21 cellular contexts compared by ENCODE assay signal in genomic region chr6:163867518-163868292, GRCh38.
DNase-seq lines count a peak whose midpoint lies in the region; ATAC-seq, FAIRE-seq and TF ChIP-seq lines count a peak whose summit lies in the region.
"Had no signal": no experiment of that assay in that cellular context is flagged by ENCODE, and none has a peak within 500 bp of the region (broad histone marks: within the 10 kb centered on the region; RNA-seq: fewer than 3 reads in every experiment).

No MANE protein-coding gene starts in this region.

- TF ChIP-seq POLR2A in HepG2 (IDR thresholded peaks at IDR 0.05; ENCODE audit: insufficient read depth in 1 of 2, low read depth in 2 of 2, low read length in 2 of 2) (no peak), right lobe of liver (IDR thresholded peaks at IDR 0.05) (no peak), GM18505 (IDR thresholded peaks at IDR 0.05; ENCODE audit: borderline replicate concordance, extremely low read depth, insufficient read depth, insufficient read length) (no peak)

- intact Hi-C loops in HepG2 (cut with micrococcal nuclease; ENCODE audit: unreplicated experiment) (no loop called here), right lobe of liver (cut with DNase I) (no loop called here)

- H3K79me2 ChIP-seq in HepG2 (ENCODE audit: insufficient read depth, low read length) (no peaks in the 10 kb centered on the region), fibroblast of lung (ENCODE audit: control insufficient read depth, insufficient read depth, low read length) (no peaks in the 10 kb centered on the region)

- BruUV-seq in HepG2 (replicated peaks; lab: Mats Ljungman, UMichigan) = no TSS peak

- TF ChIP-seq RAD21 in HepG2 (CRISPR knock-in tag; IDR thresholded peaks at IDR 0.05) = no peak

- peaks cover 20% of the 10 kb centered on the region for H3K4me1 Mint-ChIP-seq in neural crest cell

- peak overlapping the region; percentile 44 for H3K27ac Mint-ChIP-seq in neural crest cell (ENCODE audit: unreplicated experiment)
- H3K27ac Mint-ChIP-seq: B cell had no signal

- H3K4me3 Mint-ChIP-seq in neural crest cell = no peak overlapping the region
- H3K4me3 Mint-ChIP-seq: B cell had no signal

- TF ChIP-seq CTCF in HepG2 (CRISPR knock-in tag; IDR thresholded peaks at IDR 0.05) = no peak
- TF ChIP-seq CTCF in right lobe of liver (IDR thresholded peaks at IDR 0.05) = no peak
- TF ChIP-seq CTCF in fibroblast of lung (conservative IDR thresholded peaks at IDR 0.05 in 1 of 2, IDR thresholded peaks at IDR 0.05 in 1 of 2; ENCODE audit: low read depth in 1 of 2, low read length in 2 of 2) = no peak
- no peak for TF ChIP-seq CTCF in neural crest cell (conservative IDR thresholded peaks at IDR 0.05)

- H3K4me3 ChIP-seq in HepG2 (replicated peaks in 1 of 3; ENCODE audit: insufficient read depth in 1 of 3, low read depth in 2 of 3, low read length in 3 of 3) (no peak overlapping the region), right lobe of liver (no peak overlapping the region), fibroblast of lung (replicated peaks in 1 of 4; ENCODE audit: control extremely low read depth in 1 of 4, insufficient read depth in 1 of 4, low read depth in 3 of 4, low read length in 4 of 4) (no peak overlapping the region)
- H3K4me3 ChIP-seq: SK-N-MC had no signal

- H3K36me3 ChIP-seq in HepG2 (replicated peaks in 1 of 2; ENCODE audit: control insufficient read depth in 1 of 2, insufficient read depth in 2 of 2, low read length in 2 of 2) = no peaks in the 10 kb centered on the region
- no peaks in the 10 kb centered on the region for H3K36me3 ChIP-seq in right lobe of liver
- H3K36me3 ChIP-seq in fibroblast of lung (ENCODE audit: control insufficient read depth, insufficient read depth, low read length) = no peaks in the 10 kb centered on the region

- no peaks in the 10 kb centered on the region for H3K9me3 Mint-ChIP-seq in neural crest cell

- 24% methylated on average over 28 of the region's 31 CpGs for WGBS in HepG2 (ENCODE audit: low lambda C conversion rate)
- WGBS in right lobe of liver (ENCODE audit: insufficient coverage, low coverage, low lambda C conversion rate, missing lambda C conversion rate) = 67% methylated on average over 21 of the region's 31 CpGs

- H3K9ac ChIP-seq in HepG2 (ENCODE audit: insufficient read depth, low read depth, low read length) = no peak overlapping the region
- no peak overlapping the region for H3K9ac ChIP-seq in fibroblast of lung (ENCODE audit: insufficient read depth, low read length)

- no peaks in the 10 kb centered on the region for H4K20me1 ChIP-seq in HepG2 (ENCODE audit: insufficient read depth, low read length)
- no peaks in the 10 kb centered on the region for H4K20me1 ChIP-seq in fibroblast of lung (ENCODE audit: control insufficient read depth, extremely low read depth, insufficient read depth, low read length)

- peaks cover 3 to 26% of the 10 kb centered on the region in 2 experiments; a peak in 4 of 5 replicates for H3K27me3 ChIP-seq in HepG2 (ENCODE audit: control insufficient read depth in 1 of 2, insufficient read depth in 2 of 2, low read length in 2 of 2)
- H3K27me3 ChIP-seq in right lobe of liver = no peaks in the 10 kb centered on the region
- H3K27me3 ChIP-seq in fibroblast of lung (ENCODE audit: control insufficient read depth, insufficient read depth, low read length) = no peaks in the 10 kb centered on the region

- no peaks in the 10 kb centered on the region for H3K36me3 Mint-ChIP-seq in neural crest cell (ENCODE audit: low read depth)

- POLR2A ChIA-PET in HepG2 (lab: Yijun Ruan, JAX) = no interaction called here

- no peak for DNase-seq in HepG2 (ENCODE audit: low spot score)
- no peak for DNase-seq in right lobe of liver
- DNase-seq in fibroblast of lung (ENCODE audit: low read depth in 2 of 2) = no peak
- DNase-seq in neural crest cell (ENCODE audit: low read depth, low spot score) = no peak
- no peak for DNase-seq in activated CD4-positive, alpha-beta T cell treated with anti-CD3 and anti-CD28 coated beads for 1 hour
- no peak for DNase-seq in activated CD4-positive, CD25-positive, alpha-beta regulatory T cell treated with anti-CD3 and anti-CD28 coated beads, Interleukin-2, amount 50 U/mL, for 72 hours
- DNase-seq: DND-41; Karpas-422; NCI-H1048; NCI-H1436; NCI-H2029; NCI-H69; NK-92 treated with Interleukin-12 subunit alpha and Interleukin-12 subunit beta, amount 100 ng/mL, for 24 hours; OCI-M1; SHP77 had no signal

- CTCF ChIA-PET in HepG2 (lab: Yijun Ruan, JAX; ENCODE audit: low intra/inter-chr PET ratio, low total read pairs) = no interaction called here

- H2AFZ ChIP-seq in HepG2 (ENCODE audit: low read length) (no peak overlapping the region), fibroblast of lung (ENCODE audit: low read length) (peak overlapping the region; percentile 19)

- no peak for TF ChIP-seq EP300 in HepG2 (IDR thresholded peaks at IDR 0.05; ENCODE audit: low read depth in 2 of 2, low read length in 2 of 2)
- no peak for TF ChIP-seq EP300 in HepG2 (CRISPR knock-in tag; IDR thresholded peaks at IDR 0.05; ENCODE audit: borderline replicate concordance)

- FAIRE-seq in HepG2 (lab: Jason Lieb, UNC) = no peak
- FAIRE-seq: G401.6 had no signal

- H3K9me3 ChIP-seq in HepG2 (ENCODE audit: low read length) = no peaks in the 10 kb centered on the region
- H3K9me3 ChIP-seq in right lobe of liver = no peaks in the 10 kb centered on the region
- no peaks in the 10 kb centered on the region for H3K9me3 ChIP-seq in fibroblast of lung (ENCODE audit: control insufficient read depth, insufficient read depth, low read depth, low read length)

- H3K27me3 Mint-ChIP-seq in neural crest cell (ENCODE audit: low read depth) = no peaks in the 10 kb centered on the region

- ATAC-seq in HepG2 (peak; percentile 69), right lobe of liver (no peak), GM18505 (IDR thresholded peaks at IDR 0.05; ENCODE audit: unreplicated experiment) (no peak), GM19467 (IDR thresholded peaks at IDR 0.05; ENCODE audit: unreplicated experiment) (no peak)

- peak overlapping the region; percentile 13; the same call in 1 of the 2 replicates for H3K4me2 ChIP-seq in HepG2 (ENCODE audit: low read depth, low read length)
- H3K4me2 ChIP-seq in fibroblast of lung (ENCODE audit: extremely low read depth, insufficient read depth, low read length) = no peak overlapping the region

- in situ Hi-C loops in HepG2 (cut with HindIII; ENCODE audit: extremely low pct_ligation_motif_present, low pct_unique_long_range_greater_than_20kb) = no loop called here

- H3K27ac ChIP-seq in HepG2 (ENCODE audit: extremely low read length, insufficient read depth, low read length) (no peak overlapping the region), right lobe of liver (no peak overlapping the region), fibroblast of lung (ENCODE audit: insufficient read depth, low read length) (no peak overlapping the region)
- H3K27ac ChIP-seq: 22Rv1, SK-N-MC had no signal

- H3K4me1 ChIP-seq in HepG2 (ENCODE audit: insufficient read depth, low read length) (no peaks in the 10 kb centered on the region), right lobe of liver (no peaks in the 10 kb centered on the region), fibroblast of lung (ENCODE audit: control insufficient read depth, extremely low read depth, insufficient read depth, low read length) (no peaks in the 10 kb centered on the region)

TF ChIP-seq in HepG2, 621 proteins besides CTCF, POLR2A, EP300 and RAD21:
- TF ChIP-seq TBX2 (CRISPR knock-in tag; IDR thresholded peaks at IDR 0.05; ENCODE audit: borderline replicate concordance) (no peak), ZBTB8A (CRISPR knock-in tag; IDR thresholded peaks at IDR 0.05; ENCODE audit: borderline replicate concordance, low read depth) (no peak), TP53 (CRISPR knock-in tag; conservative IDR thresholded peaks at IDR 0.05) (no peak), HOXA7 (CRISPR knock-in tag; IDR thresholded peaks at IDR 0.05) (no peak), ZSCAN20 (CRISPR knock-in tag; IDR thresholded peaks at IDR 0.05; ENCODE audit: borderline replicate concordance) (no peak), E2F2 (CRISPR knock-in tag; IDR thresholded peaks at IDR 0.05; ENCODE audit: borderline replicate concordance) (no peak), KDM2A (CRISPR knock-in tag; IDR thresholded peaks at IDR 0.05; ENCODE audit: borderline replicate concordance, low read depth) (no peak)
